18 cellular contexts compared by ENCODE assay signal in the genomic region with DNA sequence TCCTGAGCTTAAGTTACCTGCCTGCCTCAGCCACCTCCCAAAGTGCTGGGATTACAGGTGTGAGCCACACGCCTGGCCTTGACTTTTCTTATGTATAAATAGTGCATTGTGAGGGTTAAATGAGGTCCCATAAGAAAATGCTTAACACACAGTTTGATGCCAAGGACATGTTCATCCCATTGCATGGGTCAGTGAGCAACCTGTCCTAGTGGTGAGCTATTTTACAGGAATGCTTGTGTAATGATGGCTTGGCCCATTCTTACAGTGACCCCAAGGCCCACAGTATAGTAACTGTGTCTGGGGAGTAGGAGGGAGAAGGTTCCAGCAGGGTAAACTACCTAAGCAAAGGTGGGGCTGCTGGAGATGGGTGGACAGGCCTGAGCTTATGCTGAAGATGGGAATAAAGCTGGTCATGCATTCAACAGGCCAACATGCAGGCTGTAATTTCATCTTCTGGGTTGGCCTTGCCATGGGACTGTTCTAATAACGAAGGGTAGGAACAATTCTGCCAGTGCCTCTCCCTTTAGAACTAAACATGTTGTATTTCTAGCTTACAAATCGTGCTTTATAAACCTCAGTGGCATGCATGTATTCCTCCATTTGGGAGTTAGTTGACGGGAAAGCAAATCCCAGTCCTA. TPM values are rescaled to one million over a fixed set of nuclear protein-coding genes. Genes with fewer than 3 reads are reported as not detected.
"Had no signal": no experiment of that assay in that cellular context is flagged by ENCODE, and none has a peak within 500 bp of the region (broad histone marks: within the 10 kb centered on the region; RNA-seq: fewer than 3 reads in every experiment).

No MANE protein-coding gene starts in this region.

- H3K9me3 ChIP-seq: lower lobe of right lung, testis had no signal

- H3K27me3 ChIP-seq: testis had no signal

- FAIRE-seq: bronchial epithelial cell, small intestine had no signal

- H3K27ac Mint-ChIP-seq: activated naive CD8-positive, alpha-beta T cell; natural killer cell treated with Interleukin-12 subunit alpha and Interleukin-12 subunit beta and Interleukin-15 and Interleukin-18, amount 100 ng/mL, for 72 hours had no signal

- H3K9me3 Mint-ChIP-seq: mesothelial cell of epicardium; natural killer cell treated with Interleukin-12 subunit alpha and Interleukin-12 subunit beta and Interleukin-15 and Interleukin-18, amount 100 ng/mL, for 72 hours had no signal

- H3K27me3 Mint-ChIP-seq: activated naive CD8-positive, alpha-beta T cell; natural killer cell treated with Interleukin-12 subunit alpha and Interleukin-12 subunit beta and Interleukin-15 and Interleukin-18, amount 100 ng/mL, for 72 hours had no signal

- DNase-seq: activated CD4-positive, alpha-beta T cell treated with anti-CD3 and anti-CD28 coated beads for 1 hour; activated CD4-positive, alpha-beta T cell treated with anti-CD3 and anti-CD28 coated beads, Interleukin-2, amount 50 U/mL, for 48 hours; activated T-cell treated with anti-CD3 and anti-CD28 coated beads for 4 hours; cerebellar nuclear complex; effector CD4-positive, alpha-beta T cell; left colon; lower lobe of right lung; small intestine; stimulated activated CD4-positive, alpha-beta T cell treated with anti-CD3 and anti-CD28 coated beads, Interleukin-15, amount 100 ng/mL, for 24 hours; stimulated activated CD4-positive, alpha-beta T cell treated with anti-CD3 and anti-CD28 coated beads, Interleukin-4, amount 100 ng/mL, for 1 hour; T-helper 2 cell; testis had no signal

- H3K4me3 ChIP-seq: lower lobe of right lung, testis had no signal

- H3K36me3 Mint-ChIP-seq: natural killer cell treated with Interleukin-12 subunit alpha and Interleukin-12 subunit beta and Interleukin-15 and Interleukin-18, amount 100 ng/mL, for 72 hours had no signal

- ATAC-seq: left colon; lower lobe of right lung; natural killer cell treated with Interleukin-12 subunit alpha and Interleukin-12 subunit beta and Interleukin-15 and Interleukin-18, amount 100 ng/mL, for 72 hours had no signal

- H3K4me3 Mint-ChIP-seq: activated naive CD8-positive, alpha-beta T cell; mesothelial cell of epicardium; natural killer cell treated with Interleukin-12 subunit alpha and Interleukin-12 subunit beta and Interleukin-15 and Interleukin-18, amount 100 ng/mL, for 72 hours had no signal

- H3K27ac ChIP-seq: lower lobe of right lung, testis, VCaP had no signal

RNA-seq across cellular contexts. Expression of a gene that starts 36.4 kb away (rescaled TPM):
- total RNA-seq: bronchial epithelial cell; lower lobe of right lung; mesothelial cell of epicardium; natural killer cell treated with Interleukin-12 subunit alpha and Interleukin-12 subunit beta and Interleukin-15 and Interleukin-18, amount 100 ng/mL, for 72 hours; ureter had no signal
